In the genomic region with DNA sequence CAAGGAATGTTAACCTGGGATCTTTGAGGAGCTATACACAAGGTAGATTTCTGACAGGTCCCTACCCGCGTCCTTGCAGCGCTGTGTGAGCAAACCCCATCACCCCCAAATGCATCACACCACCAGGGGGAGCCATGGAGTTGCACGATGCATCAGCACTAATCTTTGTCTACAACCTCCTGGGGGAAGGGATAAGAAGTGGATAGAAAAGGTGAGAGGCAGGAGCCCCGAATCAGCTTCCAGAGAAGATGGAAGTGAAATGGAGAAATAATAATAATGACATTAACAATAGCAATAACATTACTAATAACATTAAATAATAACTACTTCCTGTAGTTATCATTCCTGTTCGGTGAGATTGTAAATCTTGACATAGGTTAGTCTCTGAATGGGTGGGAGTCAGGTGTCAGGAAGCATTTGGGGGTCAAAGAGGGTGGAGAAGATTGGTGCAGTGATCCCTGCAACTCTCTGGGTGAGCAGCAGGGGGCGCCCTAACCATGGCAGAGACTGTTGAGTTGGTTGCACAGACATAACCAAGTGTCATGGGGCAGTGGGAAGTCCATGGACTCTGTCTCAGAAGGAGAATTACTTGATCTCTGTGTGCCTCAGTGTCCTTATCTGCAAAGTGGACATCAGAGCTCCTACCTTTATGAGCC, we compare ENCODE assay signal across 1 cellular context.
A peak's percentile ranks its signal among the peaks of the same experiment; 100 is the strongest.
TF ChIP-seq lines count a peak whose summit lies in the region.

No MANE protein-coding gene starts in this region.

TF ChIP-seq in K562, 482 proteins besides CTCF, POLR2A, EP300 and RAD21 (continued from another document):
- TF ChIP-seq ZNF639 (CRISPR knock-in tag; conservative IDR thresholded peaks at IDR 0.05 in 1 of 2, IDR thresholded peaks at IDR 0.05 in 1 of 2) (no peak), SREBF1 (IDR thresholded peaks at IDR 0.05; ENCODE audit: borderline replicate concordance, low read depth, low read length) (no peak), ZNF134 (CRISPR knock-in tag; conservative IDR thresholded peaks at IDR 0.05) (no peak), GATA2 (CRISPR knock-in tag; IDR thresholded peaks at IDR 0.05) (no peak), ZNF12 (CRISPR knock-in tag; IDR thresholded peaks at IDR 0.05) (no peak), RAD51 (IDR thresholded peaks at IDR 0.05; ENCODE audit: borderline replicate concordance, low read depth) (no peak), CTCFL (IDR thresholded peaks at IDR 0.05; ENCODE audit: borderline replicate concordance, insufficient read depth, low read depth, low read length, poor library complexity, severe bottlenecking) (peak; percentile 38), STAT6 (CRISPR knock-in tag; IDR thresholded peaks at IDR 0.05) (no peak), ZNF217 (CRISPR knock-in tag; IDR thresholded peaks at IDR 0.05) (no peak), ELF2 (CRISPR knock-in tag; IDR thresholded peaks at IDR 0.05) (no peak), THAP7 (CRISPR knock-in tag; IDR thresholded peaks at IDR 0.05) (no peak), STAT5A (IDR thresholded peaks at IDR 0.05; ENCODE audit: borderline replicate concordance, low read length) (no peak), GTF2F1 (IDR thresholded peaks at IDR 0.05; ENCODE audit: low read depth, low read length) (no peak), HDAC1 (IDR thresholded peaks at IDR 0.05) (no peak), MAFF (IDR thresholded peaks at IDR 0.05; ENCODE audit: low read length) (peak; percentile 66), DPF2 (IDR thresholded peaks at IDR 0.05) (peak; percentile 74), JUND (IDR thresholded peaks at IDR 0.05; ENCODE audit: borderline replicate concordance, low read depth, low read length) (peak; percentile 20; the same call in 1 of the 2 replicates), JUND (tag; IDR thresholded peaks at IDR 0.05; ENCODE audit: borderline replicate concordance, low read depth, low read length) (no peak), CSDE1 (IDR thresholded peaks at IDR 0.05) (peak in 1 of 2 experiments; percentile 51; a peak in 1 of 4 replicates), MCM3 (IDR thresholded peaks at IDR 0.05) (no peak), PHB (CRISPR knock-in tag; IDR thresholded peaks at IDR 0.05) (no peak)
- TF ChIP-seq, protein P1, sequence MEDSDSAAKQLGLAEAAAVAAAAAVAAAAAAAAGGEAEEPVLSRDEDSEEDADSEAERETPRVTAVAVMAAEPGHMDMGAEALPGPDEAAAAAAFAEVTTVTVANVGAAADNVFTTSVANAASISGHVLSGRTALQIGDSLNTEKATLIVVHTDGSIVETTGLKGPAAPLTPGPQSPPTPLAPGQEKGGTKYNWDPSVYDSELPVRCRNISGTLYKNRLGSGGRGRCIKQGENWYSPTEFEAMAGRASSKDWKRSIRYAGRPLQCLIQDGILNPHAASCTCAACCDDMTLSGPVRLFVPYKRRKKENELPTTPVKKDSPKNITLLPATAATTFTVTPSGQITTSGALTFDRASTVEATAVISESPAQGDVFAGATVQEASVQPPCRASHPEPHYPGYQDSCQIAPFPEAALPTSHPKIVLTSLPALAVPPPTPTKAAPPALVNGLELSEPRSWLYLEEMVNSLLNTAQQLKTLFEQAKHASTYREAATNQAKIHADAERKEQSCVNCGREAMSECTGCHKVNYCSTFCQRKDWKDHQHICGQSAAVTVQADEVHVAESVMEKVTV (CRISPR knock-in tag; IDR thresholded peaks at IDR 0.05) = peak; percentile 77
- TF ChIP-seq, protein P2, sequence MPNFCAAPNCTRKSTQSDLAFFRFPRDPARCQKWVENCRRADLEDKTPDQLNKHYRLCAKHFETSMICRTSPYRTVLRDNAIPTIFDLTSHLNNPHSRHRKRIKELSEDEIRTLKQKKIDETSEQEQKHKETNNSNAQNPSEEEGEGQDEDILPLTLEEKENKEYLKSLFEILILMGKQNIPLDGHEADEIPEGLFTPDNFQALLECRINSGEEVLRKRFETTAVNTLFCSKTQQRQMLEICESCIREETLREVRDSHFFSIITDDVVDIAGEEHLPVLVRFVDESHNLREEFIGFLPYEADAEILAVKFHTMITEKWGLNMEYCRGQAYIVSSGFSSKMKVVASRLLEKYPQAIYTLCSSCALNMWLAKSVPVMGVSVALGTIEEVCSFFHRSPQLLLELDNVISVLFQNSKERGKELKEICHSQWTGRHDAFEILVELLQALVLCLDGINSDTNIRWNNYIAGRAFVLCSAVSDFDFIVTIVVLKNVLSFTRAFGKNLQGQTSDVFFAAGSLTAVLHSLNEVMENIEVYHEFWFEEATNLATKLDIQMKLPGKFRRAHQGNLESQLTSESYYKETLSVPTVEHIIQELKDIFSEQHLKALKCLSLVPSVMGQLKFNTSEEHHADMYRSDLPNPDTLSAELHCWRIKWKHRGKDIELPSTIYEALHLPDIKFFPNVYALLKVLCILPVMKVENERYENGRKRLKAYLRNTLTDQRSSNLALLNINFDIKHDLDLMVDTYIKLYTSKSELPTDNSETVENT (CRISPR knock-in tag; IDR thresholded peaks at IDR 0.05) = no peak
